ENCODE assay signal across 26 cellular contexts in the genomic region with DNA sequence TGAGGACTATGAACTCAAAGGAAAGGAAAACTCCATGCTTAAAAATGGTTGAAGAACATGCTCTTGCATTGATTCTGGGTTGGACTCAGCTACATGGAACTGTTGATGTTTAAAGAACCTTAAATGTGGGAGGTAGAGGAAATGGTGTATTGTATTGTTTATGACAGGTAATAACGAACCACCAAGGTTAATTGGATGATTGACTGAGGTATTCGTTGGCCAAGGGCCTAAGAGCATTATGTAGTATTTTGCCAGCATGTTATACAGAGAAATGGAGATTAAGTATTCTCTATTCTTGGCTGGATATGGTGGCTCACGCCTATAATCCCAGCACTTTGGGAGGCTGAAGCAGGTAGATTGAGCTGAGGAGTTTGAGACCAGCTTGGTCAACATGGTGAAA.
"Had no signal": no experiment of that assay in that cellular context is flagged by ENCODE, and none has a peak within 500 bp of the region (broad histone marks: within the 10 kb centered on the region; RNA-seq: fewer than 3 reads in every experiment).

No MANE protein-coding gene starts in this region.

- H3K4me3 ChIP-seq: esophagus muscularis mucosa, lower lobe of right lung, neural progenitor cell, right lobe of liver, smooth muscle cell, suprapubic skin, vagina had no signal

- H3K27me3 Mint-ChIP-seq: dendritic cell treated with granulocyte-macrophage colony-stimulating factor and Interleukin-4, amounts not matched to agents 40 ng/mL and 50 ng/mL, for 4 days; progenitor cell of endocrine pancreas had no signal

- DNase-seq: effector CD8-positive, alpha-beta T cell; endodermal cell; foreskin melanocyte; hypothalamus; immature natural killer cell; islet precursor cell; kidney glomerular epithelial cell; left ventricle myocardium superior; lower lobe of right lung; naive thymus-derived CD4-positive, alpha-beta T cell; right lobe of liver; stimulated activated CD4-positive, alpha-beta T cell treated with anti-CD3 and anti-CD28 coated beads, Interleukin-12 subunit alpha, Interleukin-12 subunit beta, amount 100 ng/mL, for 4 hours; stimulated activated CD4-positive, alpha-beta T cell treated with anti-CD3 and anti-CD28 coated beads, Interleukin-1b, Interleukin-23, amount 100 ng/mL, for 48 hours; stimulated activated CD4-positive, alpha-beta T cell treated with anti-CD3 and anti-CD28 coated beads, Interleukin-4, amount 100 ng/mL, for 1 hour; stimulated activated CD8-positive, alpha-beta memory T cell treated with anti-CD3 and anti-CD28 coated beads, Interleukin-4, amount 100 ng/mL, for 48 hours; stimulated activated naive CD4-positive, alpha-beta T cell; stimulated activated naive CD8-positive, alpha-beta T cell treated with anti-CD3 and anti-CD28 coated beads, Interleukin-15, amount 100 ng/mL, for 72 hours had no signal

- ATAC-seq: left ventricle myocardium superior; lower lobe of right lung; naive thymus-derived CD4-positive, alpha-beta T cell; right lobe of liver; stimulated activated naive CD8-positive, alpha-beta T cell treated with anti-CD3 and anti-CD28 coated beads, Interleukin-15, amount 100 ng/mL, for 72 hours had no signal

- H3K4me1 ChIP-seq: esophagus muscularis mucosa, lower lobe of right lung, parathyroid adenoma, right lobe of liver, suprapubic skin, vagina had no signal

- H3K4me2 ChIP-seq: neural progenitor cell, smooth muscle cell had no signal

- H3K36me3 Mint-ChIP-seq: immature natural killer cell had no signal

- H3K4me1 Mint-ChIP-seq: endodermal cell; immature natural killer cell; naive thymus-derived CD4-positive, alpha-beta T cell; nephron; stimulated activated naive CD8-positive, alpha-beta T cell treated with anti-CD3 and anti-CD28 coated beads, Interleukin-15, amount 100 ng/mL, for 72 hours had no signal

- H3K4me3 Mint-ChIP-seq: dendritic cell treated with granulocyte-macrophage colony-stimulating factor and Interleukin-4, amounts not matched to agents 40 ng/mL and 50 ng/mL, for 4 days; endodermal cell; immature natural killer cell; naive thymus-derived CD4-positive, alpha-beta T cell; nephron; neural progenitor cell; stimulated activated naive CD8-positive, alpha-beta T cell treated with anti-CD3 and anti-CD28 coated beads, Interleukin-15, amount 100 ng/mL, for 72 hours had no signal

- H3K27ac Mint-ChIP-seq: dendritic cell treated with granulocyte-macrophage colony-stimulating factor and Interleukin-4, amounts not matched to agents 40 ng/mL and 50 ng/mL, for 4 days; endodermal cell; immature natural killer cell; naive thymus-derived CD4-positive, alpha-beta T cell; nephron; neural progenitor cell; progenitor cell of endocrine pancreas; stimulated activated naive CD8-positive, alpha-beta T cell treated with anti-CD3 and anti-CD28 coated beads, Interleukin-15, amount 100 ng/mL, for 72 hours had no signal

- H3K9me3 ChIP-seq: right lobe of liver, vagina had no signal

- H3K79me2 ChIP-seq: parathyroid adenoma had no signal

- H3K36me3 ChIP-seq: esophagus muscularis mucosa, lower lobe of right lung, neural progenitor cell, right lobe of liver, suprapubic skin, vagina had no signal

- H3K27ac ChIP-seq: esophagus muscularis mucosa, lower lobe of right lung, neural progenitor cell, parathyroid adenoma, right lobe of liver, suprapubic skin, vagina had no signal

- H2AFZ ChIP-seq: neural progenitor cell, parathyroid adenoma had no signal

- H3K27me3 ChIP-seq: esophagus muscularis mucosa, neural progenitor cell, right lobe of liver, suprapubic skin, vagina had no signal
